ENCODE assay signal across 9 cellular contexts in the genomic region with DNA sequence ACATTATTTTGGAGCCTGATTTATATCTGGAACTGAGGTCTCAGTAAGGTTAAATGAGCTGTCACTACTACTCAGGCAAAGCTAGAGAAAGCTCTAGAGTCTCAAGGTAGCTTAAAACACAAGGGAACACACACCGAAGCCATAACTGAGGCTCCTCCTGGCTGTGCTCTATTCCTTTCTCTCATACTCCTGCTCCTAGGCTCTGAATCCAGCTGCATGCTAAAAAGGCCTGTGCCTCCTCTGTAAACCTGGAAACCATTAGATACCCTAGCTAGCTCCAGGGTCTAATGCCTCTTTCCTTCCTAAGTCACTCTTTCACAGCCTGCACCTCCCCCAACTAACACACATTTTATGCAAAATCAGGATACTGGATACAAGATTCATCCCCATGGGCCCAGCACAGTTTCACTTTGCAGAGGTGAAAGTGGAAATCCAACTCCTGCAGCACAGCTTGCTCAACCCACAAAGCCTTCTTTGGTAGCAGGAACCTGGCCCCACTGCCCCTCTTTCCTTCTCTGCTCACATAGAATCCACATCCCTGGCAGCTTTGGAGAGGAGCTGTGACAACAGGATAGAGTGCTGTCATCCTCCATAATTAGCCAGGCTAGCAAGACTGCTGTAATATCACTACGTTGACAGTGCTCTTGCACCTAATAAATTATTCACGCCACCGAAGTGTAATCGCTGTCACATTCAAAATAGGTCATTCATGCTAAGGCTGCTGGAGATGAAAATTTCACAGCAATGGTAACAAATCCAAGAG. TPM values are rescaled to one million over a fixed set of nuclear protein-coding genes. Genes with fewer than 3 reads are reported as not detected.
DNase-seq lines count a peak whose midpoint lies in the region; ATAC-seq lines count a peak whose summit lies in the region.
"Had no signal": no experiment of that assay in that cellular context is flagged by ENCODE, and none has a peak within 500 bp of the region (broad histone marks: within the 10 kb centered on the region; RNA-seq: fewer than 3 reads in every experiment).

No MANE protein-coding gene starts in this region.

- H3K36me3 Mint-ChIP-seq in T-helper 2 cell treated with Interferon-gamma antibody and Interleukin-4, amounts not matched to agents 5 μg/mL and 100 μg/mL, for 36 hours (ENCODE audit: low read depth), result peaks cover 68% of the 10 kb centered on the region
- no peaks in the 10 kb centered on the region for H3K36me3 Mint-ChIP-seq in activated naive CD8-positive, alpha-beta T cell treated with anti-CD3 and anti-CD28 coated beads, Interleukin-2, amount 50 U/mL, for 24 hours (ENCODE audit: low read depth)

- H3K9me3 Mint-ChIP-seq in T-helper 2 cell treated with Interferon-gamma antibody and Interleukin-4, amounts not matched to agents 5 μg/mL and 100 μg/mL, for 36 hours, result no peaks in the 10 kb centered on the region
- no peaks in the 10 kb centered on the region for H3K9me3 Mint-ChIP-seq in activated naive CD8-positive, alpha-beta T cell treated with anti-CD3 and anti-CD28 coated beads, Interleukin-2, amount 50 U/mL, for 24 hours

- ATAC-seq in activated naive CD8-positive, alpha-beta T cell treated with anti-CD3 and anti-CD28 coated beads, Interleukin-2, amount 50 U/mL, for 24 hours, result peak; percentile 25
- ATAC-seq in sciatic nerve, result peak; percentile 81
- ATAC-seq in GM21717 (IDR thresholded peaks at IDR 0.05; ENCODE audit: unreplicated experiment), result no peak
- no peak for ATAC-seq in GM19397 (IDR thresholded peaks at IDR 0.05; ENCODE audit: unreplicated experiment)

- no peak for DNase-seq in T-helper 2 cell treated with Interferon-gamma antibody and Interleukin-4, amounts not matched to agents 5 μg/mL and 100 μg/mL, for 36 hours (ENCODE audit: low spot score)
- DNase-seq in T-helper 2 cell, result no peak
- peak; percentile 53 for DNase-seq in NCI-H146 (lab: John Stamatoyannopoulos, UW)
- DNase-seq in activated naive CD8-positive, alpha-beta T cell treated with anti-CD3 and anti-CD28 coated beads, Interleukin-2, amount 50 U/mL, for 24 hours, result no peak
- DNase-seq in sciatic nerve (ENCODE audit: low spot score), result no peak
- DNase-seq in DMS114 treated with DMSO at 0.1 percent for 48 hours (lab: John Stamatoyannopoulos, UW; ENCODE audit: unreplicated experiment), result no peak
- DNase-seq: ovary had no signal

- H3K4me1 Mint-ChIP-seq in T-helper 2 cell treated with Interferon-gamma antibody and Interleukin-4, amounts not matched to agents 5 μg/mL and 100 μg/mL, for 36 hours (ENCODE audit: low read depth), result peaks cover 45% of the 10 kb centered on the region
- peaks cover 95% of the 10 kb centered on the region for H3K4me1 Mint-ChIP-seq in activated naive CD8-positive, alpha-beta T cell treated with anti-CD3 and anti-CD28 coated beads, Interleukin-2, amount 50 U/mL, for 24 hours

- H3K4me3 Mint-ChIP-seq in T-helper 2 cell treated with Interferon-gamma antibody and Interleukin-4, amounts not matched to agents 5 μg/mL and 100 μg/mL, for 36 hours, result peak overlapping the region; percentile 48
- H3K4me3 Mint-ChIP-seq in activated naive CD8-positive, alpha-beta T cell treated with anti-CD3 and anti-CD28 coated beads, Interleukin-2, amount 50 U/mL, for 24 hours, result peak overlapping the region; percentile 72

- intact Hi-C loops in sciatic nerve (cut with DNase I), result no loop called here

- H3K27ac Mint-ChIP-seq in T-helper 2 cell treated with Interferon-gamma antibody and Interleukin-4, amounts not matched to agents 5 μg/mL and 100 μg/mL, for 36 hours, result peak overlapping the region; percentile 46
- H3K27ac Mint-ChIP-seq in activated naive CD8-positive, alpha-beta T cell treated with anti-CD3 and anti-CD28 coated beads, Interleukin-2, amount 50 U/mL, for 24 hours, result peak overlapping the region; percentile 95

- no peaks in the 10 kb centered on the region for H3K27me3 Mint-ChIP-seq in T-helper 2 cell treated with Interferon-gamma antibody and Interleukin-4, amounts not matched to agents 5 μg/mL and 100 μg/mL, for 36 hours (ENCODE audit: low read depth)
- no peaks in the 10 kb centered on the region for H3K27me3 Mint-ChIP-seq in activated naive CD8-positive, alpha-beta T cell treated with anti-CD3 and anti-CD28 coated beads, Interleukin-2, amount 50 U/mL, for 24 hours

RNA-seq across cellular contexts. Expression of a gene that starts 16.9 kb away (rescaled TPM):
- total RNA-seq in sciatic nerve, result 17.0 TPM

Comparison
In these comparisons a context has a peak if more than half of its experiments do, and no peak if none do; other contexts are left out.
1. ATAC-seq: peak in activated naive CD8-positive, alpha-beta T cell treated with anti-CD3 and anti-CD28 coated beads, Interleukin-2, amount 50 U/mL, for 24 hours (single experiment) and sciatic nerve (single experiment); none in GM21717 (single experiment) and GM19397 (single experiment).